Comparison of ENCODE assay signal across 8 cellular contexts in the genomic region with DNA sequence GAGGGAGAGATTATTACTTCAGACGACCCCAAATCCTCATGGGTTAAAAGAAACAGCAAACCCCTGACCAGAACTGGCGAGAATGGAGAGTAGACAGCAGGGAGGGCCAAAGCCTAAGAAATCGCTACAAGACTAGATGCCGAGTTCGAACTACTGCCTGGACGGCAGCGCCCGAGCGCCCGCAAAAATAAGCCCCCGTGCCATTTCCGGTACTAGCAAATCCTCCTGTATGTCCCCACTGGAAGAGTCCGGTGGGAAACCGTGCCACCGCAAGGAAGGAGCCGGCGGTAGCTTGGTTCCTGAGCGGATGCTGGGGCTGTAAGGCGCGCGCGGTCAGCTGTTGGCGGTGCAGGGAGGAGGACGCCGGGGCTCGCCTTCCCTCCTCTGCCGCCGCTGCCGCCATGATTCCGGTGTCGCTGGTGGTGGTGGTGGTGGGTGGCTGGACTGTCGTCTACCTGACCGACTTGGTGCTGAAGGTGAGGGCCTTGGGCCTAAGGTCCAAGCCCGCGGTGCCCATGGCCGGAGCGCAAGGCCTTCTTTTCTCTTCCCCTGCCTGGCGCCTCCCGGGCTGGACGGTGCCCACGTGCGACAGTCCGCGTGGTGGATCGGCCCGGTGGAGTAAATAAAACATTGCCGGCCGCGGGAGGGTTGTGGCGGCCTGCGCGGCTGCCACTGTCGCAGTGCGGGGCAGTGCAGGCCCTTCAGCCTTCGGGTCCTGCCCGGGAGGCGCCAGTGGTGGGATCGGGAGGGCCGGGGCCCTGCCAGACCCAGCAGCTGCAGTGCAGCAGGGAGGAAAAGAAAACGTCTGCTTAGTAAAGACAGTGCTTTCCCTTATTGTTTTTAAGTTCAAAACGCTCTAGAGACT. TPM values are rescaled to one million over a fixed set of nuclear protein-coding genes. Genes with fewer than 3 reads are reported as not detected.
DNase-seq lines count a peak whose midpoint lies in the region; ATAC-seq and TF ChIP-seq lines count a peak whose summit lies in the region.

A gene (plus strand): TSS at position 284 of the 865 bp plus-strand sequence. CDS start 118 bp downstream, at position 402.

- peak within 1 kb of the TSS; percentile 86 for H2AFZ ChIP-seq in SK-N-SH (ENCODE audit: low read depth)
- H2AFZ ChIP-seq in osteoblast (ENCODE audit: low read length): peak within 1 kb of the TSS; percentile 87

- H3K4me2 ChIP-seq in SK-N-SH (peak within 1 kb of the TSS; percentile 93), osteoblast (ENCODE audit: insufficient read depth, low read length) (peak within 1 kb of the TSS; percentile 76)

- no peak for TF ChIP-seq POLR2A in testis (IDR thresholded peaks at IDR 0.05)

- H3K9me3 ChIP-seq in SK-N-SH: no peaks in the 10 kb centered on the region
- no peaks in the 10 kb centered on the region for H3K9me3 ChIP-seq in osteoblast (ENCODE audit: low read depth, low read length)
- H3K9me3 ChIP-seq in testis: no peaks in the 10 kb centered on the region

- H4K20me1 ChIP-seq in SK-N-SH (ENCODE audit: insufficient read depth) (no peaks in the 10 kb centered on the region), osteoblast (ENCODE audit: insufficient read depth, low read length) (no peaks in the 10 kb centered on the region)

- CTCF ChIA-PET in GM10248 (lab: Yijun Ruan, JAX): no interaction called here
- CTCF ChIA-PET in SK-N-SH (lab: Yijun Ruan, JAX): interaction anchor here (0.6 to 1.3 kb wide), 4 partner anchors 9 to 647 kb away, joined by 3 to 6 read pairs (median 3); no protein-coding TSS in a partner anchor

- TF ChIP-seq EP300 in SK-N-SH (IDR thresholded peaks at IDR 0.05; ENCODE audit: borderline replicate concordance in 1 of 2, low read depth in 1 of 2, low read length in 1 of 2): peak in 1 of 2 experiments; percentile 52; a peak in 1 of 4 replicates

- POLR2A ChIA-PET in GM10248 (lab: Yijun Ruan, JAX) (no interaction called here), SK-N-SH (lab: Yijun Ruan, JAX) (interaction anchor here (0.7 kb wide), 1 partner anchor 102 kb away, joined by 3 read pairs; no protein-coding TSS in a partner anchor)

- H3K36me3 ChIP-seq in SK-N-SH (replicated peaks in 1 of 2; ENCODE audit: control insufficient read depth in 1 of 2, insufficient read depth in 2 of 2, low read length in 1 of 2) (peaks cover 8% of the 10 kb centered on the region in 2 experiments), osteoblast (ENCODE audit: insufficient read depth, low read length) (no peaks in the 10 kb centered on the region), testis (ENCODE audit: low read depth, missing control alignments) (no peaks in the 10 kb centered on the region)

- H3K9me2 ChIP-seq in SK-N-SH: no peaks in the 10 kb centered on the region

- H3K4me3 ChIP-seq in SK-N-SH (ENCODE audit: low read depth in 2 of 2, low read length in 1 of 2) (peak within 1 kb of the TSS; percentile 85 to 88), osteoblast (ENCODE audit: insufficient read depth, low read length) (peak within 1 kb of the TSS; percentile 84), testis (peak within 1 kb of the TSS; percentile 59 to 77)

- peak within 1 kb of the TSS; percentile 90 for H3K4me3 Mint-ChIP-seq in activated naive CD4-positive, alpha-beta T cell treated with anti-CD3 and anti-CD28 coated beads, Interleukin-2, amount 50 U/mL, for 24 hours
- peak within 1 kb of the TSS; percentile 91 for H3K4me3 Mint-ChIP-seq in glutamatergic neuron (ENCODE audit: unreplicated experiment)

- TF ChIP-seq CTCF in GM10248 (IDR thresholded peaks at IDR 0.05; ENCODE audit: control extremely low read depth, extremely low read depth, low read depth, missing control alignments) (no peak), SK-N-SH (IDR thresholded peaks at IDR 0.05) (peak; percentile 49), glutamatergic neuron (IDR thresholded peaks at IDR 0.05; ENCODE audit: partially characterized antibody, unreplicated experiment) (no peak), osteoblast (IDR thresholded peaks at IDR 0.05; ENCODE audit: extremely low read depth, low read depth, low read length) (peak; percentile 27), testis (IDR thresholded peaks at IDR 0.05) (no peak)

- H3K27ac ChIP-seq in SK-N-SH (ENCODE audit: low read depth in 2 of 2, low read length in 1 of 2): peak within 1 kb of the TSS; percentile 65 to 74
- H3K27ac ChIP-seq in osteoblast (ENCODE audit: low read depth, low read length): peak within 1 kb of the TSS; percentile 78
- peak within 1 kb of the TSS; percentile 72 to 79 for H3K27ac ChIP-seq in testis

- 4% methylated on average over 21 of the region's 61 CpGs for WGBS in SK-N-SH (ENCODE audit: low lambda C conversion rate)
- 0 to 1% methylated on average over 14 to 34 of the region's 61 CpGs for WGBS in testis, 2 donors

- peaks cover 4% of the 10 kb centered on the region for H3K4me1 Mint-ChIP-seq in activated naive CD4-positive, alpha-beta T cell treated with anti-CD3 and anti-CD28 coated beads, Interleukin-2, amount 50 U/mL, for 24 hours
- H3K4me1 Mint-ChIP-seq in glutamatergic neuron (ENCODE audit: low read depth, unreplicated experiment): no peaks in the 10 kb centered on the region

- H3K79me2 ChIP-seq in SK-N-SH (ENCODE audit: insufficient read depth) (peaks cover 27% of the 10 kb centered on the region), osteoblast (ENCODE audit: insufficient read depth, low read length) (peaks cover 27% of the 10 kb centered on the region)

- ATAC-seq in HG02588 (IDR thresholded peaks at IDR 0.05; ENCODE audit: unreplicated experiment): peak; percentile 81

- DNase-seq in GM10248 (ENCODE audit: extremely low spot score) (peak; percentile 52), NCI-H1092 (lab: John Stamatoyannopoulos, UW) (peak; percentile 86), SK-N-SH (peak; percentile 76), glutamatergic neuron (peak; percentile 79), osteoblast (ENCODE audit: insufficient read length, low spot score, missing footprints) (peak; percentile 60), testis (peak; percentile 78)

- peak within 1 kb of the TSS; percentile 88 for H3K9ac ChIP-seq in SK-N-SH

- H3K27me3 ChIP-seq in SK-N-SH (ENCODE audit: insufficient read depth) (no peaks in the 10 kb centered on the region; the same call in 1 of the 2 replicates), osteoblast (ENCODE audit: insufficient read depth, low read length) (no peaks in the 10 kb centered on the region), testis (no peaks in the 10 kb centered on the region)

- TF ChIP-seq RAD21 in SK-N-SH (IDR thresholded peaks at IDR 0.05; ENCODE audit: low read length): peak; percentile 63

- intact Hi-C loops in testis (cut with DNase I; ENCODE audit: low total_unique reads): no loop called here

- H3F3A ChIP-seq in SK-N-SH (replicated peaks; ENCODE audit: insufficient read depth): peaks cover 4% of the 10 kb centered on the region

- H3K36me3 Mint-ChIP-seq in activated naive CD4-positive, alpha-beta T cell treated with anti-CD3 and anti-CD28 coated beads, Interleukin-2, amount 50 U/mL, for 24 hours: peaks cover 2% of the 10 kb centered on the region
- H3K36me3 Mint-ChIP-seq in glutamatergic neuron (ENCODE audit: unreplicated experiment): no peaks in the 10 kb centered on the region

- H3K4me1 ChIP-seq in SK-N-SH (ENCODE audit: control insufficient read depth in 1 of 2, insufficient read depth in 2 of 2, low read depth in 1 of 2, low read length in 1 of 2) (no peaks in the 10 kb centered on the region; a peak in 2 of 4 replicates), osteoblast (ENCODE audit: insufficient read depth, low read length) (peaks cover 2% of the 10 kb centered on the region), testis (no peaks in the 10 kb centered on the region)

- peak within 1 kb of the TSS; percentile 88 for H3K27ac Mint-ChIP-seq in activated naive CD4-positive, alpha-beta T cell treated with anti-CD3 and anti-CD28 coated beads, Interleukin-2, amount 50 U/mL, for 24 hours
- peak within 1 kb of the TSS; percentile 91 for H3K27ac Mint-ChIP-seq in glutamatergic neuron (ENCODE audit: unreplicated experiment)

- no peaks in the 10 kb centered on the region for H3K27me3 Mint-ChIP-seq in activated naive CD4-positive, alpha-beta T cell treated with anti-CD3 and anti-CD28 coated beads, Interleukin-2, amount 50 U/mL, for 24 hours
- H3K27me3 Mint-ChIP-seq in glutamatergic neuron (ENCODE audit: unreplicated experiment): no peaks in the 10 kb centered on the region

- H3K9me3 Mint-ChIP-seq in activated naive CD4-positive, alpha-beta T cell treated with anti-CD3 and anti-CD28 coated beads, Interleukin-2, amount 50 U/mL, for 24 hours: no peaks in the 10 kb centered on the region
- H3K9me3 Mint-ChIP-seq in glutamatergic neuron (ENCODE audit: unreplicated experiment): no peaks in the 10 kb centered on the region

TF ChIP-seq in SK-N-SH, 30 proteins besides CTCF, POLR2A, EP300 and RAD21 (continues in another document):
- TF ChIP-seq SIN3A (IDR thresholded peaks at IDR 0.05; ENCODE audit: borderline replicate concordance, low read depth, low read length): 0 out of 2 replicates have a peak, but pooled peaks have one; percentile 69
- 0 out of 2 replicates have a peak, but pooled peaks have one; percentile 11 for TF ChIP-seq MEF2A (IDR thresholded peaks at IDR 0.05; ENCODE audit: borderline replicate concordance, low read depth)
- peak; percentile 90 for TF ChIP-seq POLR2AphosphoS5 (IDR thresholded peaks at IDR 0.05; ENCODE audit: low read depth, low read length)
- TF ChIP-seq TAF1 (IDR thresholded peaks at IDR 0.05; ENCODE audit: borderline replicate concordance, low read depth, low read length): peak; percentile 100
- peak; percentile 67 for TF ChIP-seq CHD2 (IDR thresholded peaks at IDR 0.05; ENCODE audit: low read length, partially characterized antibody)
- TF ChIP-seq, protein P1, sequence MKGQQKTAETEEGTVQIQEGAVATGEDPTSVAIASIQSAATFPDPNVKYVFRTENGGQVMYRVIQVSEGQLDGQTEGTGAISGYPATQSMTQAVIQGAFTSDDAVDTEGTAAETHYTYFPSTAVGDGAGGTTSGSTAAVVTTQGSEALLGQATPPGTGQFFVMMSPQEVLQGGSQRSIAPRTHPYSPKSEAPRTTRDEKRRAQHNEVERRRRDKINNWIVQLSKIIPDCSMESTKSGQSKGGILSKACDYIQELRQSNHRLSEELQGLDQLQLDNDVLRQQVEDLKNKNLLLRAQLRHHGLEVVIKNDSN (IDR thresholded peaks at IDR 0.05; ENCODE audit: borderline replicate concordance, low read depth): peak; percentile 63
- 0 out of 2 replicates have a peak, but pooled peaks have one; percentile 43 for TF ChIP-seq MXI1 (IDR thresholded peaks at IDR 0.05; ENCODE audit: low read depth, low read length)
- TF ChIP-seq FOSL2 (IDR thresholded peaks at IDR 0.05; ENCODE audit: borderline replicate concordance, low read depth): 0 out of 2 replicates have a peak, but pooled peaks have one; percentile 8

RNA-seq across cellular contexts. Expression of the gene that starts here (rescaled TPM):
- polyA plus RNA-seq in SK-N-SH (2012; rRNA removed) (21.6 and 24.8 TPM in 2 replicates), testis (ENCODE audit: insufficient read depth, low read depth, low replicate concordance) (8.5 TPM)
- 25.7 and 25.8 TPM in 2 replicates for polyA plus RNA-seq in SK-N-SH (2012; cell fraction: cytosol; rRNA removed)
- polyA plus RNA-seq in SK-N-SH (2012; cell fraction: nucleus; rRNA removed): 7.2 and 15.9 TPM in 2 replicates
- total RNA-seq in glutamatergic neuron (ENCODE audit: unreplicated experiment) (22.3 TPM), osteoblast (9.0 and 9.1 TPM in 2 replicates), testis (10 to 100 TPM; 11.4 TPM)

Comparison
In these comparisons a context has a peak if more than half of its experiments do, and no peak if none do; other contexts are left out.
1. Peak in every context shown above with its lines: DNase-seq, ATAC-seq, H3K4me3 ChIP-seq and H3K27ac ChIP-seq.
2. CTCF ChIP-seq: peak in SK-N-SH (single experiment) and osteoblast (single experiment); none in GM10248 (single experiment), glutamatergic neuron (single experiment) and testis (0 of 3).